ENCODE assay signal across 19 cellular contexts in genomic region chr6:2055143-2055542, GRCh38.
DNase-seq lines count a peak whose midpoint lies in the region; ATAC-seq, FAIRE-seq and TF ChIP-seq lines count a peak whose summit lies in the region.
"Had no signal": no experiment of that assay in that cellular context is flagged by ENCODE, and none has a peak within 500 bp of the region (broad histone marks: within the 10 kb centered on the region; RNA-seq: fewer than 3 reads in every experiment).

No MANE protein-coding gene starts in this region.

- FAIRE-seq in H54 (lab: Jason Lieb, UNC): peak; percentile 48
- FAIRE-seq: A549, D721Med, GM12878, GM12892 had no signal

- H3K27me3 Mint-ChIP-seq in activated CD4-positive, alpha-beta T cell treated with anti-CD3 and anti-CD28 coated beads, Interleukin-2, amount 10 ng/mL, durations not matched to agents 24 days and 14 days: peaks cover 2% of the 10 kb centered on the region
- H3K27me3 Mint-ChIP-seq in osteocyte (ENCODE audit: unreplicated experiment) (no peaks in the 10 kb centered on the region), MCF 10A (ENCODE audit: insufficient read depth, unreplicated experiment) (no peaks in the 10 kb centered on the region)
- H3K27me3 Mint-ChIP-seq: B cell; CD4-positive, alpha-beta T cell had no signal

- intact Hi-C loops in activated CD4-positive, alpha-beta T cell treated with anti-CD3 and anti-CD28 coated beads, Interleukin-2, amount 10 ng/mL, durations not matched to agents 24 days and 14 days (cut with micrococcal nuclease): no loop called here
- intact Hi-C loops in MCF 10A (cut with micrococcal nuclease): no loop called here

- no peak for DNase-seq in activated CD4-positive, alpha-beta T cell treated with anti-CD3 and anti-CD28 coated beads, Interleukin-2, amount 10 ng/mL, durations not matched to agents 24 days and 14 days
- DNase-seq in activated CD4-positive, alpha-beta T cell treated with anti-CD3 and anti-CD28 coated beads for 48 hours: no peak
- DNase-seq in H54 (ENCODE audit: insufficient read length, low spot score) (no peak), HEK293T (ENCODE audit: extremely low spot score) (no peak), osteocyte (ENCODE audit: extremely low spot score, unreplicated experiment) (no peak), MCF 10A (ENCODE audit: unreplicated experiment) (no peak)
- DNase-seq: AML-193; Caco-2; Calu3; CD4-positive, alpha-beta T cell; CD8-positive, alpha-beta T cell; DMS79 treated with DMSO at 0.1 percent for 48 hours; GDM1 had no signal

- peaks cover 4% of the 10 kb centered on the region for H3K4me1 Mint-ChIP-seq in activated CD4-positive, alpha-beta T cell treated with anti-CD3 and anti-CD28 coated beads, Interleukin-2, amount 10 ng/mL, durations not matched to agents 24 days and 14 days
- H3K4me1 Mint-ChIP-seq in osteocyte (ENCODE audit: unreplicated experiment) (peaks cover 35% of the 10 kb centered on the region), MCF 10A (ENCODE audit: insufficient read depth, unreplicated experiment) (no peaks in the 10 kb centered on the region)

- H3K4me3 Mint-ChIP-seq in activated CD4-positive, alpha-beta T cell treated with anti-CD3 and anti-CD28 coated beads, Interleukin-2, amount 10 ng/mL, durations not matched to agents 24 days and 14 days: no peak overlapping the region
- H3K4me3 Mint-ChIP-seq in osteocyte (ENCODE audit: unreplicated experiment) (no peak overlapping the region), MCF 10A (ENCODE audit: unreplicated experiment) (no peak overlapping the region)
- H3K4me3 Mint-ChIP-seq: B cell; CD4-positive, alpha-beta T cell; CD8-positive, alpha-beta T cell had no signal

- TF ChIP-seq CTCF in osteocyte (IDR thresholded peaks at IDR 0.05) (no peak), MCF 10A (IDR thresholded peaks at IDR 0.05; ENCODE audit: unreplicated experiment) (no peak)

- H3K9me3 Mint-ChIP-seq in activated CD4-positive, alpha-beta T cell treated with anti-CD3 and anti-CD28 coated beads, Interleukin-2, amount 10 ng/mL, durations not matched to agents 24 days and 14 days: peaks cover 3% of the 10 kb centered on the region
- H3K9me3 Mint-ChIP-seq in osteocyte (ENCODE audit: unreplicated experiment) (peaks cover 6% of the 10 kb centered on the region), MCF 10A (ENCODE audit: unreplicated experiment) (no peaks in the 10 kb centered on the region)
- H3K9me3 Mint-ChIP-seq: CD4-positive, alpha-beta T cell; CD8-positive, alpha-beta T cell had no signal

- POLR2A ChIA-PET in HEK293T (lab: Yijun Ruan, JAX) (no interaction called here), MCF 10A (lab: Yijun Ruan, JAX) (no interaction called here)

- H3K27ac Mint-ChIP-seq in activated CD4-positive, alpha-beta T cell treated with anti-CD3 and anti-CD28 coated beads, Interleukin-2, amount 10 ng/mL, durations not matched to agents 24 days and 14 days: peak overlapping the region; percentile 44
- peak overlapping the region; percentile 79 for H3K27ac Mint-ChIP-seq in osteocyte (ENCODE audit: unreplicated experiment)
- H3K27ac Mint-ChIP-seq in MCF 10A (ENCODE audit: low read depth, unreplicated experiment): no peak overlapping the region
- H3K27ac Mint-ChIP-seq: B cell; CD4-positive, alpha-beta T cell; CD8-positive, alpha-beta T cell had no signal

- peaks cover 5% of the 10 kb centered on the region for H3K36me3 Mint-ChIP-seq in activated CD4-positive, alpha-beta T cell treated with anti-CD3 and anti-CD28 coated beads, Interleukin-2, amount 10 ng/mL, durations not matched to agents 24 days and 14 days (ENCODE audit: low read depth)
- H3K36me3 Mint-ChIP-seq in osteocyte (ENCODE audit: unreplicated experiment) (peaks cover 9% of the 10 kb centered on the region), MCF 10A (ENCODE audit: insufficient read depth, unreplicated experiment) (peaks cover 6% of the 10 kb centered on the region)

- no TSS peak for BruUV-seq in MCF 10A (replicated peaks; lab: Mats Ljungman, UMichigan)

- CTCF ChIA-PET in HEK293T (lab: Yijun Ruan, JAX) (no interaction called here), MCF 10A (lab: Yijun Ruan, JAX) (interaction anchor here (0.6 kb wide), 1 partner anchor 568 kb away, joined by 3 read pairs; no protein-coding TSS in a partner anchor)

- ATAC-seq in GM21825 (IDR thresholded peaks at IDR 0.05; ENCODE audit: unreplicated experiment): no peak
- ATAC-seq: A549; CD8-positive, alpha-beta T cell; GM12878 had no signal

- no peak for TF ChIP-seq POLR2A in H54 (IDR thresholded peaks at IDR 0.05; ENCODE audit: low read depth, low read length)

TF ChIP-seq in HEK293T, 16 proteins besides CTCF, POLR2A, EP300 and RAD21:
- no peak for TF ChIP-seq HDGF (IDR thresholded peaks at IDR 0.05; ENCODE audit: borderline replicate concordance)
- TF ChIP-seq, protein P1, sequence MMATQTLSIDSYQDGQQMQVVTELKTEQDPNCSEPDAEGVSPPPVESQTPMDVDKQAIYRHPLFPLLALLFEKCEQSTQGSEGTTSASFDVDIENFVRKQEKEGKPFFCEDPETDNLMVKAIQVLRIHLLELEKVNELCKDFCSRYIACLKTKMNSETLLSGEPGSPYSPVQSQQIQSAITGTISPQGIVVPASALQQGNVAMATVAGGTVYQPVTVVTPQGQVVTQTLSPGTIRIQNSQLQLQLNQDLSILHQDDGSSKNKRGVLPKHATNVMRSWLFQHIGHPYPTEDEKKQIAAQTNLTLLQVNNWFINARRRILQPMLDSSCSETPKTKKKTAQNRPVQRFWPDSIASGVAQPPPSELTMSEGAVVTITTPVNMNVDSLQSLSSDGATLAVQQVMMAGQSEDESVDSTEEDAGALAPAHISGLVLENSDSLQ (IDR thresholded peaks at IDR 0.05): peak; percentile 62
